Comparison of ENCODE assay signal across 10 cellular contexts in the genomic region with DNA sequence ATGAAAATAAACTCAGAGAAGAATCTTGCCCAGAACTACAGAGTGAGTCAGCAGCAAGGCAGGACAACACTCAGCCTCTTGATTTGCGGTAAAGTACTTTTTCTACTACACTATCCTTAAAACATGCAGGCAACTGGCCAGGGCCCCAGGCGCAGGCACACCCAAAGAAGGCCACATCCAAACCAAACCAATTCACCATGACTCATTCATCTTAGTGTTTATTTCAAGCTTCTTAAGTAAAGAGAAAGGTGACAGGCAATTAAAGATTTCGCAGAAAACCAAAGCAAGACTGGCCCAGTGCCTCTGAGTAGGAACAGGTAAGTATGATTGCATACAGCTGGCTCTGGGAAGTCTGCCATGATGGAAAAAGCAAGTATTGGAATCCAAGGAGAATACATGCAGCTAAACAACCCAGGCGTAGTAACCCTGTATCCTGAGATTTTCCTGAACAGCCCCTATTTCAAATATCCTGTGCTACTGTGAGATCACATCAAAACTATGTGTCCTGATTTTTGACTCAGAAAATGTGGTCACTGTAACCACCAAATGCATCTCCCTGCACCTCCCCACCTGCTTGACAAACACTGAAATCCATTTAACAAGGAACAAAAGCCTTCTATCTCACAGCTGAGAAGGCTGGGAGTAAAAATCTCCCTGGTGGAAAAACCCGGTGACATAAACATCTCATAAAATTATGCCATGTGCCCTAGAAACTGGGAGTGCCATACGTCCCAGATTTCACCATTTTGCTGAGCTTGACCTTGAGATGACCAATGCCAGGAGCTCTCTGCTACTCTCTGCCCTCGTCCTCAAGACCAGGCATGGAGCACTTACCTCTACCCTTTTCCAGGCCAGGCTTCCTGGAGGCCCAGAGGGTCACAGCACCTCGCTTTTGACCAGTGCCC. TPM values are rescaled to one million over a fixed set of nuclear protein-coding genes. Genes with fewer than 3 reads are reported as not detected.
A peak's percentile ranks its signal among the peaks of the same experiment; 100 is the strongest.
DNase-seq lines count a peak whose midpoint lies in the region; ATAC-seq and TF ChIP-seq lines count a peak whose summit lies in the region.
"Had no signal": no experiment of that assay in that cellular context is flagged by ENCODE, and none has a peak within 500 bp of the region (broad histone marks: within the 10 kb centered on the region; RNA-seq: fewer than 3 reads in every experiment).

No MANE protein-coding gene starts in this region.

- H3K4me3 Mint-ChIP-seq in natural killer cell: no peak overlapping the region
- H3K4me3 Mint-ChIP-seq: stimulated activated naive CD8-positive, alpha-beta T cell treated with anti-CD3 and anti-CD28 coated beads, Interleukin-15, Interleukin-2, amounts not matched to agents 100 ng/mL and 50 ng/mL, for 24 hours had no signal

- ATAC-seq in GM18868 (IDR thresholded peaks at IDR 0.05; ENCODE audit: unreplicated experiment) (no peak), natural killer cell (no peak)

- no peaks in the 10 kb centered on the region for H3K4me1 Mint-ChIP-seq in natural killer cell

- H3K27me3 ChIP-seq in hepatocyte: no peaks in the 10 kb centered on the region
- H3K27me3 ChIP-seq in stomach: no peaks in the 10 kb centered on the region
- H3K27me3 ChIP-seq: cardiac muscle cell had no signal

- H3K27ac Mint-ChIP-seq in natural killer cell: no peak overlapping the region
- H3K27ac Mint-ChIP-seq: stimulated activated naive CD8-positive, alpha-beta T cell treated with anti-CD3 and anti-CD28 coated beads, Interleukin-15, Interleukin-2, amounts not matched to agents 100 ng/mL and 50 ng/mL, for 24 hours had no signal

- peaks cover 4% of the 10 kb centered on the region for H3K79me2 ChIP-seq in hepatocyte

- H3K9me3 ChIP-seq in hepatocyte (ENCODE audit: low read depth): no peaks in the 10 kb centered on the region
- no peaks in the 10 kb centered on the region for H3K9me3 ChIP-seq in stomach

- no peaks in the 10 kb centered on the region for H4K20me1 ChIP-seq in hepatocyte (ENCODE audit: insufficient read depth, poor library complexity, severe bottlenecking)

- peak; percentile 98 for DNase-seq in HFF-Myc (ENCODE audit: extremely low read depth, low read depth)
- DNase-seq in amniotic stem cell (lab: John Stamatoyannopoulos, UW): peak; percentile 92
- peak; percentile 83 for DNase-seq in hepatocyte (ENCODE audit: low spot score)
- peak; percentile 90 for DNase-seq in stomach
- no peak for DNase-seq in natural killer cell
- DNase-seq in OCI-M2 (lab: John Stamatoyannopoulos, UW; ENCODE audit: unreplicated experiment): no peak
- DNase-seq in NCI-H2029 treated with DMSO at 0.1 percent for 48 hours (lab: John Stamatoyannopoulos, UW): no peak

- WGBS in hepatocyte (ENCODE audit: low lambda C conversion rate, missing lambda C conversion rate): 51% methylated on average over 8 of the region's 8 CpGs
- WGBS in stomach, 5 donors: 23 to 43% (median 25%) methylated on average over 8 of the region's 8 CpGs

- H3K4me2 ChIP-seq in hepatocyte: peak overlapping the region; percentile 47

- peak; percentile 71 for TF ChIP-seq EP300 in stomach (IDR thresholded peaks at IDR 0.05)

- H3K27ac ChIP-seq in hepatocyte (peak overlapping the region; percentile 88), stomach (peak overlapping the region; percentile 85 to 96 (median 95))
- H3K27ac ChIP-seq: cardiac muscle cell had no signal

- H3K27me3 Mint-ChIP-seq in natural killer cell (ENCODE audit: low read depth in 2 of 2): peaks cover 8 to 20% of the 10 kb centered on the region in 2 donors
- H3K27me3 Mint-ChIP-seq: stimulated activated naive CD8-positive, alpha-beta T cell treated with anti-CD3 and anti-CD28 coated beads, Interleukin-15, Interleukin-2, amounts not matched to agents 100 ng/mL and 50 ng/mL, for 24 hours had no signal

- no peak for TF ChIP-seq POLR2A in stomach (IDR thresholded peaks at IDR 0.05)

- H3K36me3 ChIP-seq in hepatocyte (replicated peaks; ENCODE audit: insufficient read depth, low read depth) (no peaks in the 10 kb centered on the region), stomach (no peaks in the 10 kb centered on the region)
- H3K36me3 ChIP-seq: cardiac muscle cell had no signal

- H3K4me1 ChIP-seq in hepatocyte (ENCODE audit: insufficient read depth): peaks cover 40% of the 10 kb centered on the region
- H3K4me1 ChIP-seq in stomach: peaks cover 55 to 70% (median 65%) of the 10 kb centered on the region in 4 donors

- no peak overlapping the region for H2AFZ ChIP-seq in hepatocyte

- TF ChIP-seq CTCF in HFF-Myc (IDR thresholded peaks at IDR 0.05; ENCODE audit: low read depth, low read length, missing control alignments) (no peak), hepatocyte (IDR thresholded peaks at IDR 0.05; ENCODE audit: poor library complexity) (no peak), stomach (IDR thresholded peaks at IDR 0.05) (no peak), natural killer cell (IDR thresholded peaks at IDR 0.05) (no peak)

- no peaks in the 10 kb centered on the region for H3K9me2 ChIP-seq in hepatocyte (replicated peaks; ENCODE audit: insufficient read depth)

- intact Hi-C loops in stomach (cut with DNase I; ENCODE audit: low total_unique reads) (loop anchor here (10.0 kb wide), 1 partner anchor 334 kb away; no protein-coding TSS in a partner anchor), natural killer cell (cut with micrococcal nuclease) (no loop called here)

- no peaks in the 10 kb centered on the region for H3K9me3 Mint-ChIP-seq in natural killer cell
- H3K9me3 Mint-ChIP-seq: stimulated activated naive CD8-positive, alpha-beta T cell treated with anti-CD3 and anti-CD28 coated beads, Interleukin-15, Interleukin-2, amounts not matched to agents 100 ng/mL and 50 ng/mL, for 24 hours had no signal

- H3K36me3 Mint-ChIP-seq in natural killer cell: no peaks in the 10 kb centered on the region

- H3K4me3 ChIP-seq in HFF-Myc (replicated peaks; ENCODE audit: low read depth, low read length): no peak overlapping the region
- no peak overlapping the region for H3K4me3 ChIP-seq in hepatocyte
- no peak overlapping the region for H3K4me3 ChIP-seq in stomach
- H3K4me3 ChIP-seq: cardiac muscle cell had no signal

RNA-seq across cellular contexts. Expression of gene WFDC3, which starts 12.4 kb away (rescaled TPM):
- total RNA-seq in hepatocyte (0.72 and 2.6 TPM in 2 replicates), stomach (1 to 10 TPM in 1 of 5 donors, not detected in 4; 2.8 TPM), natural killer cell (not detected)
- polyA plus RNA-seq in hepatocyte (9.9 and 16.8 TPM in 2 replicates), stomach (10 to 100 TPM in 1 of 3 donors, 1 to 10 TPM in 2; 1.7 to 18.8 (median 9.2) TPM)
- total RNA-seq: cardiac muscle cell had no signal

RNA-seq across cellular contexts. Expression of gene DNTTIP1, which starts 12.5 kb away (rescaled TPM):
- total RNA-seq in hepatocyte: 18.8 and 25.2 TPM in 2 replicates
- polyA plus RNA-seq in hepatocyte: 60.3 and 65.1 TPM in 2 replicates
- 10 to 100 TPM in 4 of 5 donors, 1 to 10 TPM in 1; 9.6 to 76.8 (median 34.1) TPM for total RNA-seq in stomach
- polyA plus RNA-seq in stomach: 10 to 100 TPM; 27.2 to 56.8 (median 43.0) TPM
- 10 to 100 TPM; 11.3 to 15.5 (median 13.9) TPM for total RNA-seq in natural killer cell

RNA-seq across cellular contexts. Expression of gene UBE2C, which starts 33.2 kb away (rescaled TPM):
- total RNA-seq in hepatocyte (21.9 and 26.7 TPM in 2 replicates), stomach (10 to 100 TPM in 4 of 5 donors, not detected in 1; 10.5 to 37.5 (median 13.4) TPM), natural killer cell (1 to 10 TPM in 1 of 3 donors, under 1 TPM in 1, not detected in 1; 0.54 to 3.2 TPM)
- polyA plus RNA-seq in hepatocyte (46.9 and 49.0 TPM in 2 replicates), stomach (10 to 100 TPM; 13.1 to 72.2 (median 39.0) TPM)

RNA-seq across cellular contexts. Expression of gene TNNC2, which starts 47.8 kb away (rescaled TPM):
- total RNA-seq in hepatocyte (0.63 TPM in 1 of 2 replicates, not detected in the other), stomach (1 to 10 TPM in 1 of 5 donors, not detected in 4; 4.9 TPM), natural killer cell (1 to 10 TPM in 1 of 3 donors, under 1 TPM in 1, not detected in 1; 0.93 to 1.5 TPM)
- polyA plus RNA-seq in hepatocyte (0.51 and 1.8 TPM in 2 replicates), stomach (10 to 100 TPM in 1 of 3 donors, 1 to 10 TPM in 1, not detected in 1; 3.0 to 12.4 TPM)

RNA-seq across cellular contexts. Expression of gene SNX21, which starts 54.3 kb away (rescaled TPM):
- 19.3 and 30.0 TPM in 2 replicates for total RNA-seq in hepatocyte
- polyA plus RNA-seq in hepatocyte: 32.1 and 32.5 TPM in 2 replicates
- total RNA-seq in stomach: 100 to 1,000 TPM in 1 of 5 donors, 10 to 100 TPM in 4; 20.4 to 120 (median 48.3) TPM
- polyA plus RNA-seq in stomach: 10 to 100 TPM; 15.2 to 23.5 (median 16.7) TPM
- 1 to 10 TPM in 2 of 3 donors, under 1 TPM in 1; 0.99 to 1.7 (median 1.2) TPM for total RNA-seq in natural killer cell

Comparison
In these comparisons a context has a peak if more than half of its experiments do, and no peak if none do; other contexts are left out.
1. DNase-seq: peak in HFF-Myc (single experiment), amniotic stem cell (single experiment), hepatocyte (single experiment) and stomach (single experiment); none in natural killer cell (single experiment), OCI-M2 (single experiment) and NCI-H2029 treated with DMSO at 0.1 percent for 48 hours (single experiment).